In the genomic region with DNA sequence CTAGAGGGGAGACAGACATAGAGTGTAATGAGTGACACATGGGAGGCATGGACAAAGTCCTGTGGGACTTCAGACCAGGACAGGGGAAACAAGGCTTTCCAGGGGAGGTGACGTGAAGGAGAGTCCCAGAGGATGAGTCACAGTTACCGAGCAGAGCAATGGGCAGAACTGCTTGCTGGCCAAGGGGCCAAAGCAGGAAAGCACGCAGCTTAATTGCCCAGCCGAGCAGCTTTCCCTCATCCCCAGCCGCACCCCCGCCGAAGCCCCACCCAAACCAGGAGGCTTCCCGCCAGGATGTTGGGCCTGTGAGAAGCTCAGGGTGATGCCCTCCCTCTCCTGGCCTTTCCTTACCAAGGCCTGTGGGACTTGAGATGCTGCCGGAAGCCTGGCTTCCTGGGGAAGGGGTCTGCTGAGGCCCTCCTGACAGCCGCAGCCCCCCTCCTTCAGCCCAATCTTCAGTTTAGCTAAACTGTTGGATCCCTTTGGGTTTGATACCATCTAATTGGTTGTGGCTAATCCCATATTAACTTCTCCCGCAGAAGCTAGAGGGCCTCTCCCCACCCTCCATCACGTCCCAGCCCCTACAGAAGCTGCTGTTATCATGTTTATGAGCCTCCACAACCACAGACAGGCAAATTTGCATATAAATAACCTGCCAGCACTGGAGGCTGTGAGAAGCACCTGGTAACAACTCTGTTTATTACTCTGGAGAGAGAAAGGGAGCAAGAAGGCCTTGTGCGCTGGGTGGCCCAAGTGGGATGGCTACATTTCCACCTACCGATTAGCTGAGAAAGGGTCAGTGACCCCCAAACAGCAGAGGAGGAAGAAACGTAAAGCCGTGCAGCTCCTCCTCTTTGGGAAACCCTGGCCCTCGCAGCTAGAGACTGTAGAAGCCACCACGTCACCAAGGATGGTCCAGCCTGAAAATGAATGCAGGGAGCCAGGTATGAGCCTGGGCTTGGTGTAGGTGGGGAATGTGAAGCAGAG, we compare ENCODE assay signal across 11 cellular contexts.
DNase-seq lines count a peak whose midpoint lies in the region; ATAC-seq and TF ChIP-seq lines count a peak whose summit lies in the region.
"Had no signal": no experiment of that assay in that cellular context is flagged by ENCODE, and none has a peak within 500 bp of the region (broad histone marks: within the 10 kb centered on the region; RNA-seq: fewer than 3 reads in every experiment).

No MANE protein-coding gene starts in this region.

- peaks cover under 1 to 4% of the 10 kb centered on the region in 2 experiments; a peak in 3 of 5 replicates for H3K9me3 Mint-ChIP-seq in H9
- H3K9me3 Mint-ChIP-seq: T-cell had no signal

- no peaks in the 10 kb centered on the region for H3K79me1 ChIP-seq in H9 (ENCODE audit: insufficient read depth, low read depth, low read length, poor library complexity, severe bottlenecking)

- no peak overlapping the region for H4K91ac ChIP-seq in H9 (ENCODE audit: insufficient read length, low read depth, low read length)

- H3K4me1 ChIP-seq in H9 (ENCODE audit: insufficient read depth, low read length) (peaks cover 27% of the 10 kb centered on the region), esophagus muscularis mucosa (peaks cover 0 to 6% (median 5%) of the 10 kb centered on the region in 4 donors), osteoblast (ENCODE audit: insufficient read depth, low read length) (no peaks in the 10 kb centered on the region)
- H3K4me1 ChIP-seq: parathyroid adenoma had no signal

- no peaks in the 10 kb centered on the region for H3K27me3 ChIP-seq in H9 (ENCODE audit: insufficient read depth, low read length)
- H3K27me3 ChIP-seq in esophagus muscularis mucosa, result peaks cover 0 to 37% (median 0%) of the 10 kb centered on the region in 4 donors
- peaks cover 9% of the 10 kb centered on the region for H3K27me3 ChIP-seq in osteoblast (ENCODE audit: insufficient read depth, low read length)

- H3K4me3 Mint-ChIP-seq in H9, result peak overlapping the region; percentile 40 to 60
- H3K4me3 Mint-ChIP-seq: T-cell had no signal

- H2BK120ac ChIP-seq in H9 (ENCODE audit: low read depth, low read length, poor library complexity, severe bottlenecking), result no peak overlapping the region

- no peak for ATAC-seq in GM19328 (IDR thresholded peaks at IDR 0.05; ENCODE audit: unreplicated experiment)
- no peak for ATAC-seq in GM19035 (IDR thresholded peaks at IDR 0.05; ENCODE audit: unreplicated experiment)
- ATAC-seq: T-cell had no signal

- H4K20me1 ChIP-seq in H9 (ENCODE audit: control insufficient read depth, insufficient read depth, insufficient read length) (no peaks in the 10 kb centered on the region), osteoblast (ENCODE audit: insufficient read depth, low read length) (no peaks in the 10 kb centered on the region)

- H3K36me3 ChIP-seq in esophagus muscularis mucosa (no peaks in the 10 kb centered on the region), osteoblast (ENCODE audit: insufficient read depth, low read length) (no peaks in the 10 kb centered on the region)

- H3K4me3 ChIP-seq in esophagus muscularis mucosa, result no peak overlapping the region
- H3K4me3 ChIP-seq in osteoblast (ENCODE audit: insufficient read depth, low read length), result no peak overlapping the region

- peak overlapping the region; percentile 31 for H2BK5ac ChIP-seq in H9 (ENCODE audit: insufficient read length, low read length)

- H4K5ac ChIP-seq in H9 (ENCODE audit: insufficient read length, low read depth, low read length), result no peak overlapping the region

- H3T11ph ChIP-seq in H9 (ENCODE audit: low read length), result no peak overlapping the region

- H3K4me2 ChIP-seq in H9 (ENCODE audit: insufficient read depth, insufficient read length, low read length) (peak overlapping the region; percentile 15), osteoblast (ENCODE audit: insufficient read depth, low read length) (no peak overlapping the region)

- H3K27me3 Mint-ChIP-seq in H9 (ENCODE audit: low read depth), result peaks cover 3% of the 10 kb centered on the region

- no peak for TF ChIP-seq POLR2A in esophagus muscularis mucosa (IDR thresholded peaks at IDR 0.05; ENCODE audit: low read depth)

- no peak overlapping the region for H3K9ac ChIP-seq in H9 (ENCODE audit: extremely low read depth, insufficient read length, low read length)
- H3K9ac ChIP-seq: parathyroid adenoma had no signal

- no peak overlapping the region for H4K8ac ChIP-seq in H9 (replicated peaks; ENCODE audit: insufficient read length, low read depth, low read length)

- no peak overlapping the region for H2BK20ac ChIP-seq in H9 (ENCODE audit: low read depth, low read length, poor library complexity, severe bottlenecking)

- DNase-seq in H9 (peak; percentile 89), NCI-H82 (lab: John Stamatoyannopoulos, UW) (peak; percentile 85), esophagus muscularis mucosa (ENCODE audit: extremely low spot score) (peak; percentile 68), osteoblast (ENCODE audit: insufficient read length, low spot score, missing footprints) (peak; percentile 65), occipital lobe (lab: John Stamatoyannopoulos, UW) (no peak)
- DNase-seq in activated CD4-positive, alpha-beta T cell treated with anti-CD3 and anti-CD28 coated beads, Interleukin-2, amount 50 U/mL, for 48 hours, result no peak
- DNase-seq: NCI-H524, T-cell had no signal

- TF ChIP-seq CTCF in H9 (conservative IDR thresholded peaks at IDR 0.05) (no peak), esophagus muscularis mucosa (IDR thresholded peaks at IDR 0.05) (no peak), osteoblast (IDR thresholded peaks at IDR 0.05; ENCODE audit: extremely low read depth, low read depth, low read length) (no peak)

- H3K79me2 ChIP-seq in H9 (ENCODE audit: insufficient read depth, low read length) (no peaks in the 10 kb centered on the region), osteoblast (ENCODE audit: insufficient read depth, low read length) (no peaks in the 10 kb centered on the region)
- H3K79me2 ChIP-seq: parathyroid adenoma had no signal

- H3K27ac Mint-ChIP-seq in H9, result peak overlapping the region; percentile 91 to 99 (median 99)
- H3K27ac Mint-ChIP-seq: T-cell had no signal

- WGBS in H9 (ENCODE audit: extremely low coverage, insufficient read length, low lambda C conversion rate), result no CpG with 5 or more reads among the region's 18 CpGs
- WGBS in esophagus muscularis mucosa, result 73% methylated on average over 17 of the region's 18 CpGs

- H3K36me3 Mint-ChIP-seq in H9 (ENCODE audit: insufficient read depth in 1 of 3, low read depth in 3 of 3), result peaks cover 2 to 10% (median 5%) of the 10 kb centered on the region in 3 experiments; a peak in 5 of 7 replicates
- H3K36me3 Mint-ChIP-seq: T-cell had no signal

- peaks cover 55 to 63% of the 10 kb centered on the region in 2 experiments for H3K4me1 Mint-ChIP-seq in H9
- H3K4me1 Mint-ChIP-seq: T-cell had no signal

- H2AFZ ChIP-seq in H9 (ENCODE audit: low read length) (no peak overlapping the region), osteoblast (ENCODE audit: low read length) (no peak overlapping the region)
- H2AFZ ChIP-seq: parathyroid adenoma had no signal

- intact Hi-C loops in esophagus muscularis mucosa (cut with DNase I), result no loop called here

- H2BK15ac ChIP-seq in H9 (ENCODE audit: low read depth, low read length), result no peak overlapping the region

- no peak overlapping the region for H2AK5ac ChIP-seq in H9 (ENCODE audit: insufficient read length, low read length)

- H3K4ac ChIP-seq in H9 (ENCODE audit: low read depth, low read length), result no peak overlapping the region

- no peak for TF ChIP-seq EP300 in esophagus muscularis mucosa (IDR thresholded peaks at IDR 0.05)

- H3K23ac ChIP-seq in H9 (ENCODE audit: insufficient read length, low read depth, low read length), result no peak overlapping the region

- peak overlapping the region; percentile 51 for H2BK12ac ChIP-seq in H9 (ENCODE audit: insufficient read length, low read depth, low read length)

- peak overlapping the region; percentile 73 for H3K27ac ChIP-seq in H9 (ENCODE audit: insufficient read length, low read depth, low read length)
- H3K27ac ChIP-seq in esophagus muscularis mucosa (replicated peaks in 1 of 4), result no peak overlapping the region
- no peak overlapping the region for H3K27ac ChIP-seq in osteoblast (ENCODE audit: low read depth, low read length)
- H3K27ac ChIP-seq: parathyroid adenoma had no signal

- H3K56ac ChIP-seq in H9 (ENCODE audit: insufficient read length, low read depth, low read length), result no peak overlapping the region

- H3K14ac ChIP-seq in H9 (ENCODE audit: insufficient read depth, low read length), result peak overlapping the region; percentile 69

- H3K23me2 ChIP-seq in H9 (ENCODE audit: insufficient read length, low read depth, low read length, poor library complexity, severe bottlenecking), result no peaks in the 10 kb centered on the region

- peak overlapping the region; percentile 77 for H3K18ac ChIP-seq in H9 (ENCODE audit: insufficient read length, low read depth, low read length)

- no peaks in the 10 kb centered on the region for H3K9me3 ChIP-seq in H9 (ENCODE audit: control insufficient read depth, low read depth, low read length)
- peaks cover 0 to 1% (median 0%) of the 10 kb centered on the region in 4 donors for H3K9me3 ChIP-seq in esophagus muscularis mucosa
- no peaks in the 10 kb centered on the region for H3K9me3 ChIP-seq in osteoblast (ENCODE audit: low read depth, low read length)

Comparison
In these comparisons a context has a peak if more than half of its experiments do, and no peak if none do; other contexts are left out.
1. DNase-seq: peak in H9 (single experiment), NCI-H82 (single experiment), esophagus muscularis mucosa (single experiment) and osteoblast (single experiment); none in activated CD4-positive, alpha-beta T cell treated with anti-CD3 and anti-CD28 coated beads, Interleukin-2, amount 50 U/mL, for 48 hours (0 of 2) and occipital lobe (single experiment).